Comparison of ENCODE assay signal across 15 cellular contexts in genomic region chr7:35652124-35652523, GRCh38. TPM values are rescaled to one million over a fixed set of nuclear protein-coding genes. Genes with fewer than 3 reads are reported as not detected.
A peak's percentile ranks its signal among the peaks of the same experiment; 100 is the strongest.
DNase-seq lines count a peak whose midpoint lies in the region; ATAC-seq and TF ChIP-seq lines count a peak whose summit lies in the region.
"Had no signal": no experiment of that assay in that cellular context is flagged by ENCODE, and none has a peak within 500 bp of the region (broad histone marks: within the 10 kb centered on the region; RNA-seq: fewer than 3 reads in every experiment).

No MANE protein-coding gene starts in this region.

- intact Hi-C loops in activated CD4-positive, alpha-beta T cell treated with anti-CD3 and anti-CD28 coated beads, Interleukin-2, amount 10 ng/mL, durations not matched to agents 24 days and 14 days (cut with micrococcal nuclease) = no loop called here

- peaks cover 33% of the 10 kb centered on the region for H3K4me1 Mint-ChIP-seq in activated CD4-positive, alpha-beta T cell treated with anti-CD3 and anti-CD28 coated beads, Interleukin-2, amount 10 ng/mL, durations not matched to agents 24 days and 14 days
- H3K4me1 Mint-ChIP-seq in IgD-negative memory B cell (peaks cover 31 to 55% (median 54%) of the 10 kb centered on the region in 3 donors), progenitor cell of endocrine pancreas (ENCODE audit: low read depth) (peaks cover 21% of the 10 kb centered on the region)
- H3K4me1 Mint-ChIP-seq in activated naive CD4-positive, alpha-beta T cell treated with anti-CD3 and anti-CD28 coated beads, Interleukin-2, amount 10 ng/mL, durations not matched to agents 7 days and 5 days = peaks cover 42% of the 10 kb centered on the region

- peaks cover 56% of the 10 kb centered on the region for H3K36me3 Mint-ChIP-seq in activated CD4-positive, alpha-beta T cell treated with anti-CD3 and anti-CD28 coated beads, Interleukin-2, amount 10 ng/mL, durations not matched to agents 24 days and 14 days (ENCODE audit: low read depth)
- H3K36me3 Mint-ChIP-seq in IgD-negative memory B cell = peaks cover 21% of the 10 kb centered on the region
- H3K36me3 Mint-ChIP-seq in activated naive CD4-positive, alpha-beta T cell treated with anti-CD3 and anti-CD28 coated beads, Interleukin-2, amount 10 ng/mL, durations not matched to agents 7 days and 5 days = peaks cover 73% of the 10 kb centered on the region
- peaks cover 47% of the 10 kb centered on the region for H3K36me3 Mint-ChIP-seq in progenitor cell of endocrine pancreas (ENCODE audit: insufficient read depth)

- peak overlapping the region; percentile 8 for H3K27ac Mint-ChIP-seq in activated CD4-positive, alpha-beta T cell treated with anti-CD3 and anti-CD28 coated beads, Interleukin-2, amount 10 ng/mL, durations not matched to agents 24 days and 14 days
- H3K27ac Mint-ChIP-seq in IgD-negative memory B cell (peak overlapping the region in 1 of 3 donors; percentile 54), progenitor cell of endocrine pancreas (peak overlapping the region; percentile 46)
- peak overlapping the region; percentile 90 for H3K27ac Mint-ChIP-seq in activated naive CD4-positive, alpha-beta T cell treated with anti-CD3 and anti-CD28 coated beads, Interleukin-2, amount 10 ng/mL, durations not matched to agents 7 days and 5 days
- H3K27ac Mint-ChIP-seq: H9 had no signal

- no peaks in the 10 kb centered on the region for H3K27me3 Mint-ChIP-seq in activated CD4-positive, alpha-beta T cell treated with anti-CD3 and anti-CD28 coated beads, Interleukin-2, amount 10 ng/mL, durations not matched to agents 24 days and 14 days
- H3K27me3 Mint-ChIP-seq in IgD-negative memory B cell (no peaks in the 10 kb centered on the region), progenitor cell of endocrine pancreas (no peaks in the 10 kb centered on the region)
- no peaks in the 10 kb centered on the region for H3K27me3 Mint-ChIP-seq in activated naive CD4-positive, alpha-beta T cell treated with anti-CD3 and anti-CD28 coated beads, Interleukin-2, amount 10 ng/mL, durations not matched to agents 7 days and 5 days
- H3K27me3 Mint-ChIP-seq: naive B cell had no signal

- TF ChIP-seq CTCF in progenitor cell of endocrine pancreas (IDR thresholded peaks at IDR 0.05; ENCODE audit: unreplicated experiment) = no peak

- CTCF ChIA-PET in activated naive CD4-positive, alpha-beta T cell treated with anti-CD3 and anti-CD28 coated beads, Interleukin-2, amount 10 ng/mL, durations not matched to agents 7 days and 5 days (lab: Charles Lee) = interaction anchor here (0.5 kb wide), 1 partner anchor 48 kb away, joined by 6 read pairs; no protein-coding TSS in a partner anchor

- ATAC-seq in HG03439 (IDR thresholded peaks at IDR 0.05; ENCODE audit: unreplicated experiment) = no peak
- no peak for ATAC-seq in GM19455 (IDR thresholded peaks at IDR 0.05; ENCODE audit: unreplicated experiment)
- ATAC-seq: PC-3 had no signal

- no peak for DNase-seq in activated CD4-positive, alpha-beta T cell treated with anti-CD3 and anti-CD28 coated beads, Interleukin-2, amount 10 ng/mL, durations not matched to agents 24 days and 14 days
- no peak for DNase-seq in activated CD4-positive, alpha-beta T cell treated with anti-CD3 and anti-CD28 coated beads for 1 hour
- peak; percentile 45 for DNase-seq in activated naive CD4-positive, alpha-beta T cell treated with anti-CD3 and anti-CD28 coated beads, Interleukin-2, amount 10 ng/mL, durations not matched to agents 7 days and 5 days
- DNase-seq in progenitor cell of endocrine pancreas (ENCODE audit: low spot score, unreplicated experiment) = no peak
- no peak for DNase-seq in NCI-H2081 treated with DMSO at 0.1 percent for 48 hours (lab: John Stamatoyannopoulos, UW)
- DNase-seq: EL; H9; naive B cell; NCI-H2029 treated with DMSO at 0.1 percent for 48 hours; NCI-H526 treated with DMSO at 0.1 percent for 48 hours; PC-3; stimulated activated CD4-positive, alpha-beta T cell treated with anti-CD3 and anti-CD28 coated beads, Interleukin-1b, Interleukin-23, amount 100 ng/mL, for 48 hours had no signal

- peaks cover 18% of the 10 kb centered on the region for H3K9me3 Mint-ChIP-seq in activated CD4-positive, alpha-beta T cell treated with anti-CD3 and anti-CD28 coated beads, Interleukin-2, amount 10 ng/mL, durations not matched to agents 24 days and 14 days
- peaks cover 1 to 14% (median 8%) of the 10 kb centered on the region in 3 donors for H3K9me3 Mint-ChIP-seq in IgD-negative memory B cell
- H3K9me3 Mint-ChIP-seq in activated naive CD4-positive, alpha-beta T cell treated with anti-CD3 and anti-CD28 coated beads, Interleukin-2, amount 10 ng/mL, durations not matched to agents 7 days and 5 days = peaks cover 21% of the 10 kb centered on the region
- H3K9me3 Mint-ChIP-seq in progenitor cell of endocrine pancreas (ENCODE audit: low read depth) = peaks cover 31% of the 10 kb centered on the region

- peak overlapping the region; percentile 10 for H3K4me3 Mint-ChIP-seq in activated CD4-positive, alpha-beta T cell treated with anti-CD3 and anti-CD28 coated beads, Interleukin-2, amount 10 ng/mL, durations not matched to agents 24 days and 14 days
- H3K4me3 Mint-ChIP-seq in IgD-negative memory B cell (peak overlapping the region in 3 of 4 donors; percentile 20 to 84 (median 39)), progenitor cell of endocrine pancreas (ENCODE audit: low read depth) (no peak overlapping the region)
- H3K4me3 Mint-ChIP-seq in activated naive CD4-positive, alpha-beta T cell treated with anti-CD3 and anti-CD28 coated beads, Interleukin-2, amount 10 ng/mL, durations not matched to agents 7 days and 5 days = no peak overlapping the region
- H3K4me3 Mint-ChIP-seq: H9 had no signal

RNA-seq across cellular contexts. Expression of gene HERPUD2, which starts 42.8 kb away (rescaled TPM):
- 20.3 and 20.4 TPM in 2 replicates for total RNA-seq in activated CD4-positive, alpha-beta T cell treated with anti-CD3 and anti-CD28 coated beads, Interleukin-2, amount 10 ng/mL, durations not matched to agents 24 days and 14 days
- polyA plus RNA-seq in IgD-negative memory B cell = 58.6 TPM
- 37.4 and 39.1 TPM in 2 replicates for total RNA-seq in progenitor cell of endocrine pancreas

Comparison
In these comparisons a context has a peak if more than half of its experiments do, and no peak if none do; other contexts are left out.
1. H3K4me3 Mint-ChIP-seq: peak in activated CD4-positive, alpha-beta T cell treated with anti-CD3 and anti-CD28 coated beads, Interleukin-2, amount 10 ng/mL, durations not matched to agents 24 days and 14 days (single experiment) and IgD-negative memory B cell (3 of 4); none in activated naive CD4-positive, alpha-beta T cell treated with anti-CD3 and anti-CD28 coated beads, Interleukin-2, amount 10 ng/mL, durations not matched to agents 7 days and 5 days (single experiment) and progenitor cell of endocrine pancreas (single experiment).